Comparison of ENCODE assay signal across 21 cellular contexts in the genomic region with DNA sequence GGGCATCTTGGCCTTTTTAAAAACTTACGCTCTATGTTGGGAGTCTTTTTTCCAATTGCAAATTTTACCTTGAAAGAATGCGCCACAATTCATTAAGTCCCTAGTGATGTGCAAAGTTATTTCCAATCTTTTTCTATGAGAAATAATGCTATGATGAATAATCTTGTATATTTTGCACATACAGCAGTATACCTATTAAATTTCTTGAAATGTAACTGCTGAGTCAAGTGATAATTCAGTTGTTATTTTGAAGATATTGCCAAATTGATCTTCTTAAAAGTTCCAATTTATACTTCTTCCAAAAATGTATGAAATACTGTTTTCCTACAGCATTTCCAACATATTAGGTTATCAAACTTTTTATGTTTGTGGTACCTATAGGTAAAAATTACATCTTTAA.
DNase-seq lines count a peak whose midpoint lies in the region; ATAC-seq, FAIRE-seq and TF ChIP-seq lines count a peak whose summit lies in the region.
"Had no signal": no experiment of that assay in that cellular context is flagged by ENCODE, and none has a peak within 500 bp of the region (broad histone marks: within the 10 kb centered on the region; RNA-seq: fewer than 3 reads in every experiment).

No MANE protein-coding gene starts in this region.

- no peak for TF ChIP-seq EP300 in A549 (IDR thresholded peaks at IDR 0.05)

- in situ Hi-C loops in IMR-90 (cut with MboI; ENCODE audit: low sequenced_read_pairs), result no loop called here

- no peak overlapping the region for H2AK5ac ChIP-seq in IMR-90 (ENCODE audit: low read depth, low read length)

- no TSS peak for BruUV-seq in IMR-90 (replicated peaks; lab: Mats Ljungman, UMichigan)

- H3K18ac ChIP-seq in IMR-90 (ENCODE audit: low read depth, low read length), result no peak overlapping the region

- no peak overlapping the region for H3K9ac ChIP-seq in IMR-90 (ENCODE audit: low read depth, low read length)
- H3K9ac ChIP-seq: BLaER1 treated with 17β-estradiol and CSF1 and Interleukin-3, amounts not matched to agents 10 nM and 100 nM had no signal

- no peak overlapping the region for H2AK9ac ChIP-seq in IMR-90 (replicated peaks; ENCODE audit: low read depth, low read length, poor library complexity)

- DNase-seq in A549 (ENCODE audit: low read depth in 1 of 2, low spot score in 1 of 2) (no peak), IMR-90 (no peak), frontal cortex (ENCODE audit: low spot score in 2 of 2) (no peak), sciatic nerve (ENCODE audit: low spot score) (no peak), NCI-H2081 treated with DMSO at 0.1 percent for 48 hours (lab: John Stamatoyannopoulos, UW) (no peak)
- DNase-seq: 8988T; AML-193; Caco-2; Calu3; CD4-positive, alpha-beta T cell; CD8-positive, alpha-beta T cell; DMS79 treated with DMSO at 0.1 percent for 48 hours; GF-D8 had no signal

- H3K27me3 ChIP-seq in IMR-90 (ENCODE audit: control insufficient read depth, insufficient read depth, low read length), result no peaks in the 10 kb centered on the region
- H3K27me3 ChIP-seq: BLaER1 treated with 17β-estradiol and CSF1 and Interleukin-3, amounts not matched to agents 10 nM and 100 nM had no signal

- no peak overlapping the region for H2BK5ac ChIP-seq in IMR-90 (ENCODE audit: low read depth, low read length, poor library complexity, severe bottlenecking)

- POLR2A ChIA-PET in A549 (lab: Yijun Ruan, JAX), result no interaction called here
- POLR2A ChIA-PET in IMR-90 (lab: Charles Lee; ENCODE audit: unreplicated experiment), result no interaction called here

- H3K36me3 ChIP-seq in IMR-90 (ENCODE audit: control insufficient read depth, insufficient read depth, low read length), result no peaks in the 10 kb centered on the region
- H3K36me3 ChIP-seq: BLaER1 treated with 17β-estradiol and CSF1 and Interleukin-3, amounts not matched to agents 10 nM and 100 nM had no signal

- no peak overlapping the region for H3K4ac ChIP-seq in IMR-90 (ENCODE audit: low read depth, low read length)

- H4K20me1 ChIP-seq in IMR-90 (ENCODE audit: insufficient read depth, low read length), result no peaks in the 10 kb centered on the region
- H4K20me1 ChIP-seq: BLaER1 treated with 17β-estradiol and CSF1 and Interleukin-3, amounts not matched to agents 10 nM and 100 nM had no signal

- H3K9me1 ChIP-seq in IMR-90 (ENCODE audit: insufficient read depth, low read length), result no peaks in the 10 kb centered on the region

- dilution Hi-C loops in IMR-90 (cut with HindIII; ENCODE audit: low sequenced_read_pairs, unreplicated experiment), result loop anchor here (25.0 kb wide), 1 partner anchor 434 kb away; no protein-coding TSS in a partner anchor

- TF ChIP-seq RAD21 in A549 (conservative IDR thresholded peaks at IDR 0.05 in 1 of 2, IDR thresholded peaks at IDR 0.05 in 1 of 2) (no peak), IMR-90 (IDR thresholded peaks at IDR 0.05; ENCODE audit: low read length) (no peak)

- WGBS in A549 (ENCODE audit: missing lambda C conversion rate), result 66% methylated on average over 2 of the region's 2 CpGs
- no CpG with 5 or more reads among the region's 2 CpGs for WGBS in IMR-90 (ENCODE audit: extremely low coverage in 2 of 2, insufficient read length in 1 of 2), 2 experiments

- no peak overlapping the region for H3K56ac ChIP-seq in IMR-90 (ENCODE audit: extremely low read depth, insufficient read depth, low read length)

- H2BK120ac ChIP-seq in IMR-90 (ENCODE audit: low read depth, low read length), result no peak overlapping the region

- no peak for ATAC-seq in A549
- no peak for ATAC-seq in IMR-90 (ENCODE audit: low read depth)
- ATAC-seq in sciatic nerve, result no peak
- ATAC-seq: CD8-positive, alpha-beta T cell; GM12878 had no signal

- no peak for TF ChIP-seq POLR2A in A549 (IDR thresholded peaks at IDR 0.05; ENCODE audit: low read length)
- TF ChIP-seq POLR2A in IMR-90 (IDR thresholded peaks at IDR 0.05; ENCODE audit: low read depth, low read length), result no peak

- no peak overlapping the region for H2BK15ac ChIP-seq in IMR-90 (ENCODE audit: low read depth, low read length)

- H2AFZ ChIP-seq in IMR-90 (replicated peaks; ENCODE audit: low read length, poor library complexity), result no peak overlapping the region

- H3K4me3 ChIP-seq in A549 (no peak overlapping the region), IMR-90 (ENCODE audit: insufficient read depth, low read depth, low read length) (no peak overlapping the region)
- H3K4me3 ChIP-seq: BLaER1 treated with 17β-estradiol and CSF1 and Interleukin-3, amounts not matched to agents 10 nM and 100 nM; GM12878 had no signal

- TF ChIP-seq CTCF in A549 (IDR thresholded peaks at IDR 0.05), result no peak
- TF ChIP-seq CTCF in IMR-90 (conservative IDR thresholded peaks at IDR 0.05; ENCODE audit: low read depth, low read length), result no peak

- no peaks in the 10 kb centered on the region for H3K79me1 ChIP-seq in IMR-90 (ENCODE audit: low read depth in 1 of 2, low read length in 2 of 2)

- FAIRE-seq in A549 (lab: Jason Lieb, UNC) (no peak), frontal cortex (lab: Jason Lieb, UNC) (peak; percentile 33)
- FAIRE-seq: A204.1, D721Med, G401.6, GM12878, GM12892, GM18507 had no signal

- H3K4me2 ChIP-seq in A549, result no peak overlapping the region
- H3K4me2 ChIP-seq in IMR-90 (ENCODE audit: low read depth, low read length), result no peak overlapping the region
- H3K4me2 ChIP-seq: BLaER1 treated with 17β-estradiol and CSF1 and Interleukin-3, amounts not matched to agents 10 nM and 100 nM had no signal

- CTCF ChIA-PET in A549 (lab: Yijun Ruan, JAX), result interaction anchor here (1.3 kb wide), 2 partner anchors 429 to 438 kb away, joined by 3 to 5 read pairs; no protein-coding TSS in a partner anchor
- CTCF ChIA-PET in IMR-90 (lab: Yijun Ruan, JAX), result interaction anchor here (0.9 kb wide), 1 partner anchor 438 kb away, joined by 4 read pairs; no protein-coding TSS in a partner anchor

- H3K14ac ChIP-seq in IMR-90 (replicated peaks; ENCODE audit: low read depth, low read length), result no peak overlapping the region

- no peak overlapping the region for H2BK20ac ChIP-seq in IMR-90 (ENCODE audit: low read depth, low read length)

- no peak overlapping the region for H3K23ac ChIP-seq in IMR-90 (ENCODE audit: low read depth, low read length)

- no peaks in the 10 kb centered on the region for H3K9me3 ChIP-seq in A549
- H3K9me3 ChIP-seq in IMR-90 (ENCODE audit: control insufficient read depth, insufficient read depth, low read length), result no peaks in the 10 kb centered on the region
- H3K9me3 ChIP-seq: BLaER1 treated with 17β-estradiol and CSF1 and Interleukin-3, amounts not matched to agents 10 nM and 100 nM; Caco-2 had no signal

- H4K5ac ChIP-seq in IMR-90 (ENCODE audit: low read depth, low read length), result no peak overlapping the region

- intact Hi-C loops in IMR-90 (cut with micrococcal nuclease) (no loop called here), sciatic nerve (cut with DNase I) (no loop called here)

- no peak overlapping the region for H4K91ac ChIP-seq in IMR-90 (ENCODE audit: insufficient read depth, low read depth, low read length)

- H4K8ac ChIP-seq in IMR-90 (ENCODE audit: low read depth in 2 of 2, low read length in 2 of 2), result no peak overlapping the region

- no peak overlapping the region for H3K27ac ChIP-seq in A549
- H3K27ac ChIP-seq in IMR-90 (ENCODE audit: insufficient read depth, low read length), result no peak overlapping the region
- H3K27ac ChIP-seq: BLaER1 treated with 17β-estradiol and CSF1 and Interleukin-3, amounts not matched to agents 10 nM and 100 nM; C4-2B had no signal

- H3K4me1 ChIP-seq in A549 (no peaks in the 10 kb centered on the region), IMR-90 (ENCODE audit: control insufficient read depth, insufficient read depth, low read length) (no peaks in the 10 kb centered on the region)
- H3K4me1 ChIP-seq: Caco-2 had no signal

TF ChIP-seq in A549, 52 proteins besides CTCF, POLR2A, EP300 and RAD21:
- TF ChIP-seq MAFK (IDR thresholded peaks at IDR 0.05; ENCODE audit: partially characterized antibody) (peak; percentile 57), JUN (IDR thresholded peaks at IDR 0.05) (no peak), ZC3H11A (IDR thresholded peaks at IDR 0.05) (no peak), RFX5 (IDR thresholded peaks at IDR 0.05) (no peak)
- TF ChIP-seq, protein P1, sequence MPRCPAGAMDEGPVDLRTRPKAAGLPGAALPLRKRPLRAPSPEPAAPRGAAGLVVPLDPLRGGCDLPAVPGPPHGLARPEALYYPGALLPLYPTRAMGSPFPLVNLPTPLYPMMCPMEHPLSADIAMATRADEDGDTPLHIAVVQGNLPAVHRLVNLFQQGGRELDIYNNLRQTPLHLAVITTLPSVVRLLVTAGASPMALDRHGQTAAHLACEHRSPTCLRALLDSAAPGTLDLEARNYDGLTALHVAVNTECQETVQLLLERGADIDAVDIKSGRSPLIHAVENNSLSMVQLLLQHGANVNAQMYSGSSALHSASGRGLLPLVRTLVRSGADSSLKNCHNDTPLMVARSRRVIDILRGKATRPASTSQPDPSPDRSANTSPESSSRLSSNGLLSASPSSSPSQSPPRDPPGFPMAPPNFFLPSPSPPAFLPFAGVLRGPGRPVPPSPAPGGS (IDR thresholded peaks at IDR 0.05), result no peak

TF ChIP-seq in IMR-90, 13 proteins besides CTCF, POLR2A, EP300 and RAD21 (continues in another document):
- TF ChIP-seq SMC3 (IDR thresholded peaks at IDR 0.05; ENCODE audit: low read depth, low read length) (no peak), MAZ (IDR thresholded peaks at IDR 0.05; ENCODE audit: borderline replicate concordance, low read depth, low read length) (no peak), MAFK (IDR thresholded peaks at IDR 0.05; ENCODE audit: low read depth, low read length) (peak; percentile 44; the same call in 1 of the 2 replicates), RFX5 (IDR thresholded peaks at IDR 0.05; ENCODE audit: low read depth, low read length) (no peak), BHLHE40 (IDR thresholded peaks at IDR 0.05; ENCODE audit: low read depth, low read length) (no peak), MXI1 (IDR thresholded peaks at IDR 0.05; ENCODE audit: borderline replicate concordance, low read depth, low read length) (no peak), CEBPB (IDR thresholded peaks at IDR 0.05; ENCODE audit: low read depth, low read length) (no peak)
- TF ChIP-seq, protein P2, sequence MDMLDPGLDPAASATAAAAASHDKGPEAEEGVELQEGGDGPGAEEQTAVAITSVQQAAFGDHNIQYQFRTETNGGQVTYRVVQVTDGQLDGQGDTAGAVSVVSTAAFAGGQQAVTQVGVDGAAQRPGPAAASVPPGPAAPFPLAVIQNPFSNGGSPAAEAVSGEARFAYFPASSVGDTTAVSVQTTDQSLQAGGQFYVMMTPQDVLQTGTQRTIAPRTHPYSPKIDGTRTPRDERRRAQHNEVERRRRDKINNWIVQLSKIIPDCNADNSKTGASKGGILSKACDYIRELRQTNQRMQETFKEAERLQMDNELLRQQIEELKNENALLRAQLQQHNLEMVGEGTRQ (IDR thresholded peaks at IDR 0.05; ENCODE audit: low read depth, low read length), result no peak
